In genomic region chr16:29635902-29636301, GRCh38 we compare ENCODE assay signal across 8 cellular contexts. TPM values are rescaled to one million over a fixed set of nuclear protein-coding genes. Genes with fewer than 3 reads are reported as not detected.
DNase-seq lines count a peak whose midpoint lies in the region; ATAC-seq and TF ChIP-seq lines count a peak whose summit lies in the region.
"Not testable (repeated sequence)": the region's sequence is repeated elsewhere in the genome, so short reads cannot be mapped to it uniquely, and the experiment has no call there.
"Had no signal": no experiment of that assay in that cellular context is flagged by ENCODE, and none has a peak within 500 bp of the region (broad histone marks: within the 10 kb centered on the region; RNA-seq: fewer than 3 reads in every experiment).

No MANE protein-coding gene starts in this region.

- peak; percentile 19; the same call in 1 of the 2 replicates for ATAC-seq in WTC11
- ATAC-seq in upper lobe of left lung (ENCODE audit: low FRiP score in 2 of 2): peak; percentile 28 to 62

- not testable (repeated sequence) for H3K4me3 ChIP-seq in BLaER1, upper lobe of left lung

- H3K9ac ChIP-seq in BLaER1: not testable (repeated sequence)

- TF ChIP-seq CTCF in WTC11 (IDR thresholded peaks at IDR 0.05); upper lobe of left lung (IDR thresholded peaks at IDR 0.05): not testable (repeated sequence)

- not testable (repeated sequence) for H3K36me3 ChIP-seq in BLaER1, upper lobe of left lung

- not testable (repeated sequence) for H3K9me3 Mint-ChIP-seq in WTC11; dendritic cell treated with granulocyte-macrophage colony-stimulating factor and Interleukin-4, amounts not matched to agents 40 ng/mL and 50 ng/mL, for 4 days

- not testable (repeated sequence) for H3K27me3 ChIP-seq in BLaER1, upper lobe of left lung

- H4K20me1 ChIP-seq in BLaER1: not testable (repeated sequence)

- not testable (repeated sequence) for TF ChIP-seq EP300 in upper lobe of left lung (IDR thresholded peaks at IDR 0.05)

- peak overlapping the region; percentile 55 for H3K4me2 ChIP-seq in BLaER1

- 77 to 79% methylated on average over 9 to 13 of the region's 16 CpGs for WGBS in upper lobe of left lung, 2 donors

- peaks cover 16% of the 10 kb centered on the region for H3K4me1 ChIP-seq in BLaER1
- not testable (repeated sequence) for H3K4me1 ChIP-seq in upper lobe of left lung

- H3K27ac ChIP-seq in BLaER1, upper lobe of left lung: not testable (repeated sequence)

- not testable (repeated sequence) for H3K27ac Mint-ChIP-seq in WTC11
- peak overlapping the region; percentile 63 for H3K27ac Mint-ChIP-seq in dendritic cell treated with granulocyte-macrophage colony-stimulating factor and Interleukin-4, amounts not matched to agents 40 ng/mL and 50 ng/mL, for 4 days

- POLR2A ChIA-PET in WTC11 (lab: Charles Lee): not testable (repeated sequence)

- intact Hi-C loops in dendritic cell treated with granulocyte-macrophage colony-stimulating factor and Interleukin-4, amounts not matched to agents 40 ng/mL and 50 ng/mL, for 4 days (cut with micrococcal nuclease): not testable (repeated sequence)

- CTCF ChIA-PET in WTC11 (lab: Charles Lee): not testable (repeated sequence)

- peak; percentile 31 for DNase-seq in GF-D8 (lab: John Stamatoyannopoulos, UW)
- DNase-seq in MV-4-11 (lab: John Stamatoyannopoulos, UW): peak; percentile 42
- not testable (repeated sequence) for DNase-seq in WTC11 (ENCODE audit: low spot score); upper lobe of left lung

- TF ChIP-seq POLR2A in upper lobe of left lung (IDR thresholded peaks at IDR 0.05): not testable (repeated sequence)

- H3K36me3 Mint-ChIP-seq in WTC11; dendritic cell treated with granulocyte-macrophage colony-stimulating factor and Interleukin-4, amounts not matched to agents 40 ng/mL and 50 ng/mL, for 4 days (ENCODE audit: low read depth): not testable (repeated sequence)

- H3K4me1 Mint-ChIP-seq in WTC11: not testable (repeated sequence)
- H3K4me1 Mint-ChIP-seq in dendritic cell treated with granulocyte-macrophage colony-stimulating factor and Interleukin-4, amounts not matched to agents 40 ng/mL and 50 ng/mL, for 4 days (ENCODE audit: low read depth): peaks cover 37% of the 10 kb centered on the region

- not testable (repeated sequence) for H3K9me3 ChIP-seq in BLaER1, upper lobe of left lung

- not testable (repeated sequence) for H3K4me3 Mint-ChIP-seq in WTC11; dendritic cell treated with granulocyte-macrophage colony-stimulating factor and Interleukin-4, amounts not matched to agents 40 ng/mL and 50 ng/mL, for 4 days

- H3K27me3 Mint-ChIP-seq in WTC11 (ENCODE audit: low read depth); dendritic cell treated with granulocyte-macrophage colony-stimulating factor and Interleukin-4, amounts not matched to agents 40 ng/mL and 50 ng/mL, for 4 days: not testable (repeated sequence)

RNA-seq across cellular contexts. Expression of gene SPN, which starts 27.1 kb away (rescaled TPM):
- total RNA-seq in WTC11 (2021) (2.3 to 2.4 TPM (median 2.3 TPM) in 3 replicates), upper lobe of left lung (100 to 1,000 TPM in 1 of 6 donors, 10 to 100 TPM in 5; 16.8 to 112 (median 39.7) TPM)
- total RNA-seq: Caco-2, Calu3 had no signal

RNA-seq across cellular contexts. Expression of gene QPRT, which starts 43.1 kb away (rescaled TPM):
- total RNA-seq in WTC11 (2021) (138 to 187 TPM (median 182 TPM) in 3 replicates), upper lobe of left lung (10 to 100 TPM in 3 of 6 donors, 1 to 10 TPM in 3; 4.8 to 17.8 (median 9.8) TPM)
